In genomic region chr1:109816975-109817535, GRCh38 we compare ENCODE assay signal across 25 cellular contexts. TPM values are rescaled to one million over a fixed set of nuclear protein-coding genes. Genes with fewer than 3 reads are reported as not detected.
DNase-seq lines count a peak whose midpoint lies in the region; ATAC-seq and TF ChIP-seq lines count a peak whose summit lies in the region.
"Had no signal": no experiment of that assay in that cellular context is flagged by ENCODE, and none has a peak within 500 bp of the region (broad histone marks: within the 10 kb centered on the region; RNA-seq: fewer than 3 reads in every experiment).

No MANE protein-coding gene starts in this region.

- no peak overlapping the region for H3K4me3 ChIP-seq in HL-60 (replicated peaks; ENCODE audit: insufficient read depth, low read length)
- H3K4me3 ChIP-seq in CD8-positive, alpha-beta memory T cell (ENCODE audit: low read length), result no peak overlapping the region
- H3K4me3 ChIP-seq: cardiac muscle cell, gastroesophageal sphincter, HAP-1, stomach had no signal

- H3K9me3 Mint-ChIP-seq in brain, result peaks cover 0 to 20% (median 15%) of the 10 kb centered on the region in 5 experiments
- H3K9me3 Mint-ChIP-seq in osteocyte (ENCODE audit: unreplicated experiment), result no peaks in the 10 kb centered on the region
- peaks cover 0 to 3% (median 0%) of the 10 kb centered on the region in 5 donors for H3K9me3 Mint-ChIP-seq in CD8-positive, alpha-beta memory T cell
- H3K9me3 Mint-ChIP-seq: activated T-cell treated with anti-CD3 and anti-CD28 coated beads, Interleukin-2, amount 50 U/mL, for 4 hours had no signal

- H3K27me3 ChIP-seq in HL-60 (ENCODE audit: insufficient read depth, poor library complexity, severe bottlenecking), result no peaks in the 10 kb centered on the region
- no peaks in the 10 kb centered on the region for H3K27me3 ChIP-seq in CD8-positive, alpha-beta memory T cell (ENCODE audit: insufficient read depth, low read length, poor library complexity, severe bottlenecking)
- H3K27me3 ChIP-seq: cardiac muscle cell, gastroesophageal sphincter, stomach had no signal

- ATAC-seq in HG02981 (IDR thresholded peaks at IDR 0.05; ENCODE audit: unreplicated experiment), result no peak
- ATAC-seq: activated T-cell treated with anti-CD3 and anti-CD28 coated beads, Interleukin-2, amount 50 U/mL, for 4 hours had no signal

- no peak for TF ChIP-seq CTCF in GM13976 (IDR thresholded peaks at IDR 0.05; ENCODE audit: borderline replicate concordance, control extremely low read depth, extremely low read depth, insufficient read depth, missing control alignments)
- no peak for TF ChIP-seq CTCF in HL-60 (IDR thresholded peaks at IDR 0.05; ENCODE audit: insufficient read depth, low read length)
- no peak for TF ChIP-seq CTCF in brain (conservative IDR thresholded peaks at IDR 0.05)
- no peak for TF ChIP-seq CTCF in osteocyte (IDR thresholded peaks at IDR 0.05)

- H3K4me1 ChIP-seq in CD8-positive, alpha-beta memory T cell (ENCODE audit: insufficient read depth, low read length), result peaks cover 6% of the 10 kb centered on the region

- POLR2A ChIA-PET in CD8-positive, alpha-beta memory T cell (lab: Charles Lee), result no interaction called here

- H3K4me1 Mint-ChIP-seq in brain, result peaks cover 51% of the 10 kb centered on the region
- peaks cover 58% of the 10 kb centered on the region for H3K4me1 Mint-ChIP-seq in osteocyte (ENCODE audit: unreplicated experiment)
- H3K4me1 Mint-ChIP-seq in CD8-positive, alpha-beta memory T cell, result peaks cover 0 to 3% (median 0%) of the 10 kb centered on the region in 3 donors

- H3K36me3 Mint-ChIP-seq in brain (peaks cover 5% of the 10 kb centered on the region), osteocyte (ENCODE audit: unreplicated experiment) (no peaks in the 10 kb centered on the region)
- peaks cover 0 to 4% (median 0%) of the 10 kb centered on the region in 3 donors for H3K36me3 Mint-ChIP-seq in CD8-positive, alpha-beta memory T cell

- H3K27me3 Mint-ChIP-seq in brain (peaks cover 4% of the 10 kb centered on the region), osteocyte (ENCODE audit: unreplicated experiment) (no peaks in the 10 kb centered on the region)
- peaks cover 0 to 2% of the 10 kb centered on the region in 2 donors for H3K27me3 Mint-ChIP-seq in CD8-positive, alpha-beta memory T cell

- DNase-seq in GM13976 (ENCODE audit: low spot score) (peak; percentile 10), HL-60 (ENCODE audit: low read depth in 1 of 2, low spot score in 1 of 2) (no peak), osteocyte (ENCODE audit: extremely low spot score, unreplicated experiment) (no peak), NCI-H146 treated with DMSO at 0.1 percent for 48 hours (lab: John Stamatoyannopoulos, UW; ENCODE audit: unreplicated experiment) (no peak)
- no peak for DNase-seq in activated effector memory CD4-positive, alpha-beta T cell treated with anti-CD3 and anti-CD28 coated beads, Interleukin-2, amount 50 U/mL, for 16 hours
- no peak for DNase-seq in CD8-positive, alpha-beta memory T cell
- DNase-seq: activated CD4-positive, CD25-positive, alpha-beta regulatory T cell treated with anti-CD3 and anti-CD28 coated beads, Interleukin-2, amount 50 U/mL, for 72 hours; activated naive CD4-positive, alpha-beta T cell treated with anti-CD3 and anti-CD28 coated beads for 36 hours; activated T-cell treated with anti-CD3 and anti-CD28 coated beads, Interleukin-2, amount 50 U/mL, for 4 hours; CD4-positive, CD25-positive, alpha-beta regulatory T cell; dermis blood vessel endothelial cell; DMS 273 treated with DMSO at 0.1 percent for 48 hours; NCI-H1092 treated with DMSO at 0.1 percent for 48 hours; NCI-H2029 treated with DMSO at 0.1 percent for 48 hours; SHP77 treated with DMSO at 0.1 percent for 48 hours; stomach; SW 1271 had no signal

- peak overlapping the region; percentile 32 for H3K27ac ChIP-seq in HL-60 (replicated peaks)
- no peak overlapping the region for H3K27ac ChIP-seq in CD8-positive, alpha-beta memory T cell (ENCODE audit: low read depth, low read length)
- H3K27ac ChIP-seq: cardiac muscle cell had no signal

- in situ Hi-C loops in GM13976 (cut with MboI; ENCODE audit: low sequenced_read_pairs, unreplicated experiment), result no loop called here

- H3K9me3 ChIP-seq in CD8-positive, alpha-beta memory T cell (ENCODE audit: low read length), result no peaks in the 10 kb centered on the region

- H3K27ac Mint-ChIP-seq in brain (peak overlapping the region in 3 of 5 experiments; percentile 59 to 95 (median 78)), osteocyte (ENCODE audit: unreplicated experiment) (peak overlapping the region; percentile 82)
- no peak overlapping the region for H3K27ac Mint-ChIP-seq in CD8-positive, alpha-beta memory T cell
- H3K27ac Mint-ChIP-seq: activated naive CD4-positive, alpha-beta T cell treated with anti-CD3 and anti-CD28 coated beads for 36 hours had no signal

- CTCF ChIA-PET in CD8-positive, alpha-beta memory T cell (lab: Charles Lee), result interaction anchor here (0.7 to 1.2 kb wide), 2 partner anchors 12 to 15 kb away, joined by 3 read pairs; no protein-coding TSS in a partner anchor

- H3K4me3 Mint-ChIP-seq in brain (no peak overlapping the region), osteocyte (ENCODE audit: unreplicated experiment) (no peak overlapping the region)
- H3K4me3 Mint-ChIP-seq in CD8-positive, alpha-beta memory T cell, result peak overlapping the region in 1 of 7 donors; percentile 67
- H3K4me3 Mint-ChIP-seq: activated naive CD4-positive, alpha-beta T cell treated with anti-CD3 and anti-CD28 coated beads for 36 hours; activated T-cell treated with anti-CD3 and anti-CD28 coated beads, Interleukin-2, amount 50 U/mL, for 4 hours; CD4-positive, CD25-positive, alpha-beta regulatory T cell; nephron had no signal

- H3K36me3 ChIP-seq in CD8-positive, alpha-beta memory T cell (ENCODE audit: insufficient read depth, low read length), result no peaks in the 10 kb centered on the region
- H3K36me3 ChIP-seq: cardiac muscle cell, gastroesophageal sphincter, HAP-1, stomach had no signal

RNA-seq across cellular contexts. Expression of gene EPS8L3, which starts 53.3 kb away (rescaled TPM):
- polyA plus RNA-seq in brain (ENCODE audit: insufficient read depth, low read depth, low replicate concordance), result not detected
- total RNA-seq in osteocyte, result not detected in 2 replicates
- total RNA-seq in CD8-positive, alpha-beta memory T cell, result not detected
- polyA plus RNA-seq in CD8-positive, alpha-beta memory T cell, result not detected
- total RNA-seq: activated naive CD4-positive, alpha-beta T cell treated with anti-CD3 and anti-CD28 coated beads for 36 hours; activated T-cell treated with anti-CD3 and anti-CD28 coated beads, Interleukin-2, amount 50 U/mL, for 4 hours; cardiac muscle cell; CD4-positive, CD25-positive, alpha-beta regulatory T cell; dermis blood vessel endothelial cell; G401; lower leg skin had no signal
- polyA plus RNA-seq: CD4-positive, CD25-positive, alpha-beta regulatory T cell had no signal

Comparison
In these comparisons a context has a peak if more than half of its experiments do, and no peak if none do; other contexts are left out.
1. H3K27ac Mint-ChIP-seq: peak in brain (3 of 5) and osteocyte (single experiment); none in CD8-positive, alpha-beta memory T cell (0 of 8).